ENCODE assay signal across 8 cellular contexts in the genomic region with DNA sequence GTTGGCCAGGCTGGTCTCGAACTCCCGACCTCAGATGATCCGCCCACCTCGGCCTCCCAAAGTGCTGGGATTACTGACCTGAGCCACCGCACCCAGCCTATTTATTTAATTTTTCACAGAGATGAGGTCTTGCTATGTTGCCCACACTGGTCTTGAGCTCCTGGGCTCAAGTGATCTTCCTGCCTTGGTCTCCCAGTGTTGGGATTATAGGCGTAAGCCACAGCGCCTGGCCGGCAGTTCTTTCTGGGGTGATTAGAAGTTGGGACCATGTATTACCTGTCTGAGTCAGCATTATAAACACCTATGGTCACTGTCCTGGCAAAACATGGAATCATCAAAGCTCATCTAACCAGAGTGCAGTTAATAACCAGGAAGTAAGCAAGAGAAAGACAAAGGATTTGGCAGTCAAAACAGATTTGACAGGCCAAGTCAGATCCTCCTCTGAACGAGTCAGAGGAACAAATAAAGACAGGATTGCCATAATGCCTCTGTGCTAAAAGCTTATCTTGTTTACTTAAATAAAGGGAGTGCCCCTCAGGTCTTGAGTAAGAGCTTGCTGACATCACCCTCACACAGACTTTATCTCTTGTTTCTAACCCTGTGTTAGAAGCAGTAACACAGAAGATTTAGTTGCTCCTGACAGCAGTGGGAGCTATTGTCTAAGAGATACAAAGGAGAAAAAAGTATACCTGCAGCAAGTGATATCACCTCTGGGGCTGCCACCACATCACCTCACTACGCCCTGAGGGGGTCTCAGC. TPM values are rescaled to one million over a fixed set of nuclear protein-coding genes. Genes with fewer than 3 reads are reported as not detected.
DNase-seq lines count a peak whose midpoint lies in the region; ATAC-seq and TF ChIP-seq lines count a peak whose summit lies in the region.

No MANE protein-coding gene starts in this region.

- ATAC-seq in esophagus mucosa (peak; percentile 94), GM18511 (IDR thresholded peaks at IDR 0.05; ENCODE audit: unreplicated experiment) (no peak)

- H3K4me3 ChIP-seq in BE2C (ENCODE audit: low read depth, low read length) = no peak overlapping the region
- H3K4me3 ChIP-seq in dorsolateral prefrontal cortex = no peak overlapping the region

- intact Hi-C loops in dorsolateral prefrontal cortex (cut with DNase I) = no loop called here

- H3K27me3 ChIP-seq in BE2C (no peaks in the 10 kb centered on the region), dorsolateral prefrontal cortex (no peaks in the 10 kb centered on the region)

- DNase-seq in H4 (ENCODE audit: low spot score) = peak; percentile 56
- DNase-seq in NCI-H69 (lab: John Stamatoyannopoulos, UW) = peak; percentile 28
- peak; percentile 41 for DNase-seq in pulmonary artery endothelial cell (ENCODE audit: low read depth, low spot score)
- no peak for DNase-seq in GM19240 (ENCODE audit: insufficient read length, low spot score)
- DNase-seq in BE2C = no peak
- no peak for DNase-seq in dorsolateral prefrontal cortex

- TF ChIP-seq CTCF in BE2C (IDR thresholded peaks at IDR 0.05; ENCODE audit: low read depth, low read length) (no peak), dorsolateral prefrontal cortex (IDR thresholded peaks at IDR 0.05 in 54 of 56, conservative IDR thresholded peaks at IDR 0.05 in 2 of 56; ENCODE audit: low read depth in 1 of 56, partially characterized antibody in 56 of 56) (no peak)

- peaks cover 20% of the 10 kb centered on the region for H3K36me3 ChIP-seq in BE2C

- H3K27ac ChIP-seq in dorsolateral prefrontal cortex = peak overlapping the region in 18 of 59 donors; percentile 1 to 67 (median 28)

- H3K4me1 ChIP-seq in BE2C = no peaks in the 10 kb centered on the region

- H3K9me3 ChIP-seq in BE2C = no peaks in the 10 kb centered on the region

RNA-seq across cellular contexts. Expression of a gene that starts 3.7 kb away (rescaled TPM):
- not detected in 2 replicates for total RNA-seq in H4 (2014; rRNA removed; shearing (Covaris generic))
- total RNA-seq in esophagus mucosa (0.08 TPM), pulmonary artery endothelial cell (0.59 and 2.8 TPM in 2 replicates), dorsolateral prefrontal cortex (1 to 10 TPM in 26 of 120 experiments, under 1 TPM in 70, not detected in 24; 0.11 to 4.7 (median 0.61) TPM)
- 0.36 TPM for polyA plus RNA-seq in BE2C (2012; ENCODE audit: insufficient read depth, insufficient read length, low read depth)

Comparison
In these comparisons a context has a peak if more than half of its experiments do, and no peak if none do; other contexts are left out.
1. DNase-seq: peak in H4 (single experiment), NCI-H69 (single experiment) and pulmonary artery endothelial cell (single experiment); none in GM19240 (single experiment), BE2C (single experiment) and dorsolateral prefrontal cortex (0 of 10).